ENCODE assay signal across 26 cellular contexts in genomic region chr1:156549390-156549789, GRCh38. TPM values are rescaled to one million over a fixed set of nuclear protein-coding genes. Genes with fewer than 3 reads are reported as not detected.
DNase-seq lines count a peak whose midpoint lies in the region; ATAC-seq and TF ChIP-seq lines count a peak whose summit lies in the region.
"Had no signal": no experiment of that assay in that cellular context is flagged by ENCODE, and none has a peak within 500 bp of the region (broad histone marks: within the 10 kb centered on the region; RNA-seq: fewer than 3 reads in every experiment).

No MANE protein-coding gene starts in this region.

- H3K36me3 ChIP-seq in BLaER1 = peaks cover 83% of the 10 kb centered on the region
- H3K36me3 ChIP-seq in endodermal cell (ENCODE audit: control insufficient read depth, insufficient read depth, low read length) = peaks cover 66% of the 10 kb centered on the region
- peaks cover 28 to 50% of the 10 kb centered on the region in 2 experiments for H3K36me3 ChIP-seq in trophoblast cell (ENCODE audit: control insufficient read depth in 1 of 2, insufficient read depth in 2 of 2, low read length in 2 of 2)
- no peaks in the 10 kb centered on the region for H3K36me3 ChIP-seq in naive thymus-derived CD4-positive, alpha-beta T cell (ENCODE audit: control insufficient read depth in 2 of 3, insufficient read depth in 3 of 3, low read length in 3 of 3)

- no peak overlapping the region for H3K4me3 ChIP-seq in BLaER1
- H3K4me3 ChIP-seq in NB4 (ENCODE audit: low read depth, low read length) = no peak overlapping the region
- H3K4me3 ChIP-seq in endodermal cell (ENCODE audit: low read length) = no peak overlapping the region
- no peak overlapping the region for H3K4me3 ChIP-seq in trophoblast cell (ENCODE audit: low read depth, low read length)
- no peak overlapping the region for H3K4me3 ChIP-seq in naive thymus-derived CD4-positive, alpha-beta T cell (ENCODE audit: low read length)
- H3K4me3 ChIP-seq: A549, MG63, PC-9 had no signal

- H3K9ac ChIP-seq in BLaER1 (0 out of 2 replicates have a peak overlapping the region, but pooled peaks have one; percentile 8), endodermal cell (ENCODE audit: extremely low read depth, low read length, poor library complexity, severe bottlenecking) (no peak overlapping the region), trophoblast cell (ENCODE audit: low read length) (no peak overlapping the region)
- H3K9ac ChIP-seq: SK-N-SH had no signal

- H4K8ac ChIP-seq in trophoblast cell (ENCODE audit: low read depth, low read length) = no peak overlapping the region

- no peak overlapping the region for H3K14ac ChIP-seq in trophoblast cell (ENCODE audit: low read length)

- H3K9me3 ChIP-seq in BLaER1 = no peaks in the 10 kb centered on the region
- no peaks in the 10 kb centered on the region for H3K9me3 ChIP-seq in endodermal cell (ENCODE audit: control insufficient read depth, low read length)
- no peaks in the 10 kb centered on the region for H3K9me3 ChIP-seq in trophoblast cell (ENCODE audit: insufficient read depth, low read depth, low read length)
- no peaks in the 10 kb centered on the region for H3K9me3 ChIP-seq in naive thymus-derived CD4-positive, alpha-beta T cell (ENCODE audit: control insufficient read depth in 2 of 3, low read length in 3 of 3)
- H3K9me3 ChIP-seq: A549, MG63, SK-N-SH had no signal

- H4K12ac ChIP-seq in trophoblast cell (ENCODE audit: low read depth, low read length) = no peak overlapping the region

- WGBS in endodermal cell (ENCODE audit: insufficient coverage in 1 of 2, insufficient read length in 1 of 2), 2 experiments = 86 to 91% methylated on average over 2 of the region's 2 CpGs
- no CpG with 5 or more reads among the region's 2 CpGs for WGBS in trophoblast cell (ENCODE audit: extremely low coverage, insufficient coverage, insufficient read length)

- H4K91ac ChIP-seq in trophoblast cell (ENCODE audit: low read depth, low read length) = no peak overlapping the region

- no peaks in the 10 kb centered on the region for H4K20me1 ChIP-seq in BLaER1

- H3K23ac ChIP-seq in trophoblast cell (ENCODE audit: low read length) = no peak overlapping the region

- H3K27me3 ChIP-seq in BLaER1 = no peaks in the 10 kb centered on the region
- no peaks in the 10 kb centered on the region for H3K27me3 ChIP-seq in endodermal cell (ENCODE audit: control insufficient read depth, insufficient read depth, low read length, poor library complexity, severe bottlenecking)
- H3K27me3 ChIP-seq in trophoblast cell (ENCODE audit: insufficient read depth, low read length) = no peaks in the 10 kb centered on the region
- no peaks in the 10 kb centered on the region for H3K27me3 ChIP-seq in naive thymus-derived CD4-positive, alpha-beta T cell (ENCODE audit: control insufficient read depth in 2 of 2, insufficient read depth in 2 of 2, low read length in 2 of 2)
- H3K27me3 ChIP-seq: MG63 had no signal

- no peak overlapping the region for H2BK120ac ChIP-seq in trophoblast cell (ENCODE audit: insufficient read depth, low read length, poor library complexity)

- TF ChIP-seq CTCF in NB4 (IDR thresholded peaks at IDR 0.05; ENCODE audit: low read depth, low read length) = no peak
- TF ChIP-seq CTCF in endodermal cell (conservative IDR thresholded peaks at IDR 0.05) = peak; percentile 45

- no peak overlapping the region for H3K4ac ChIP-seq in trophoblast cell (ENCODE audit: low read depth, low read length)

- peaks cover 32% of the 10 kb centered on the region for H3K36me3 Mint-ChIP-seq in endodermal cell (ENCODE audit: low read depth)
- H3K36me3 Mint-ChIP-seq in naive thymus-derived CD4-positive, alpha-beta T cell = peaks cover 0 to 7% (median 0%) of the 10 kb centered on the region in 5 donors

- no peak overlapping the region for H3K27ac Mint-ChIP-seq in endodermal cell
- no peak overlapping the region for H3K27ac Mint-ChIP-seq in naive thymus-derived CD4-positive, alpha-beta T cell
- H3K27ac Mint-ChIP-seq: B cell; CD4-positive, alpha-beta T cell had no signal

- no peak overlapping the region for H2BK12ac ChIP-seq in trophoblast cell (ENCODE audit: low read length)

- H3K79me1 ChIP-seq in trophoblast cell (ENCODE audit: low read length) = no peaks in the 10 kb centered on the region

- intact Hi-C loops in naive thymus-derived CD4-positive, alpha-beta T cell (cut with micrococcal nuclease) = loop anchor here in 1 of 2 donors (2.0 kb wide), 1 partner anchor 69 kb away; no protein-coding TSS in a partner anchor

- no peak overlapping the region for H3K18ac ChIP-seq in trophoblast cell (ENCODE audit: low read length)

- no peak overlapping the region for H2AK5ac ChIP-seq in trophoblast cell (ENCODE audit: low read length)

- TF ChIP-seq POLR2A in NB4 (IDR thresholded peaks at IDR 0.05; ENCODE audit: extremely low read depth, insufficient read length) = no peak

- H3K4me1 Mint-ChIP-seq in endodermal cell = no peaks in the 10 kb centered on the region
- peaks cover 0 to 5% (median 4%) of the 10 kb centered on the region in 7 donors for H3K4me1 Mint-ChIP-seq in naive thymus-derived CD4-positive, alpha-beta T cell

- CTCF ChIA-PET in naive thymus-derived CD4-positive, alpha-beta T cell (lab: Charles Lee) = interaction anchor here (0.6 kb wide), 1 partner anchor 171 kb away, joined by 3 read pairs; no protein-coding TSS in a partner anchor

- no peaks in the 10 kb centered on the region for H3K27me3 Mint-ChIP-seq in endodermal cell (ENCODE audit: insufficient read depth)
- H3K27me3 Mint-ChIP-seq in naive thymus-derived CD4-positive, alpha-beta T cell = no peaks in the 10 kb centered on the region
- H3K27me3 Mint-ChIP-seq: B cell; CD4-positive, alpha-beta T cell had no signal

- H3K4me2 ChIP-seq in BLaER1 = no peak overlapping the region
- no peak overlapping the region for H3K4me2 ChIP-seq in trophoblast cell (ENCODE audit: low read length)
- H3K4me2 ChIP-seq: A549, PC-9, SK-N-SH had no signal

- no peaks in the 10 kb centered on the region for H3K9me3 Mint-ChIP-seq in endodermal cell
- H3K9me3 Mint-ChIP-seq in naive thymus-derived CD4-positive, alpha-beta T cell = no peaks in the 10 kb centered on the region
- H3K9me3 Mint-ChIP-seq: CD4-positive, alpha-beta T cell had no signal

- POLR2A ChIA-PET in naive thymus-derived CD4-positive, alpha-beta T cell (lab: Charles Lee) = interaction anchor here (0.8 kb wide), 1 partner anchor 12 kb away, joined by 3 read pairs; no protein-coding TSS in a partner anchor

- H3K4me3 Mint-ChIP-seq in endodermal cell = no peak overlapping the region
- H3K4me3 Mint-ChIP-seq in naive thymus-derived CD4-positive, alpha-beta T cell = no peak overlapping the region
- H3K4me3 Mint-ChIP-seq: B cell; CD4-positive, alpha-beta T cell had no signal

- H3K27ac ChIP-seq in BLaER1 (peak overlapping the region; percentile 83), endodermal cell (ENCODE audit: low read depth, low read length) (no peak overlapping the region), trophoblast cell (ENCODE audit: low read depth, low read length) (no peak overlapping the region)
- no peak overlapping the region for H3K27ac ChIP-seq in naive thymus-derived CD4-positive, alpha-beta T cell (ENCODE audit: low read depth, low read length)
- H3K27ac ChIP-seq: A549, PC-9 had no signal

- H3K4me1 ChIP-seq in BLaER1 (peaks cover 51% of the 10 kb centered on the region), endodermal cell (ENCODE audit: control insufficient read depth, insufficient read depth, low read length) (no peaks in the 10 kb centered on the region), trophoblast cell (ENCODE audit: control insufficient read depth in 1 of 2, insufficient read depth in 2 of 2, low read length in 2 of 2) (peaks cover 9 to 11% of the 10 kb centered on the region in 2 experiments)
- no peaks in the 10 kb centered on the region for H3K4me1 ChIP-seq in naive thymus-derived CD4-positive, alpha-beta T cell (ENCODE audit: control insufficient read depth in 2 of 2, insufficient read depth in 2 of 2, low read length in 2 of 2)

- no peaks in the 10 kb centered on the region for H3K79me2 ChIP-seq in trophoblast cell (ENCODE audit: control insufficient read depth, insufficient read depth, low read length, poor library complexity)

- DNase-seq in NB4 (ENCODE audit: low read depth) = peak; percentile 20
- DNase-seq in endodermal cell = peak; percentile 60
- peak; percentile 70 to 83 for DNase-seq in trophoblast cell
- DNase-seq in naive thymus-derived CD4-positive, alpha-beta T cell = no peak
- DNase-seq in activated CD8-positive, alpha-beta memory T cell treated with anti-CD3 and anti-CD28 coated beads for 24 hours = no peak
- DNase-seq: CD4-positive, alpha-beta T cell; COR-L47; DND-41; Karpas-422; MG63; NCI-H1048; NCI-H1417 treated with DMSO at 0.1 percent for 48 hours; NCI-H187; NCI-H2107; NCI-H2227 treated with DMSO at 0.1 percent for 48 hours; NCI-H510A; PC-9; RPMI8226; SHP77 treated with DMSO at 0.1 percent for 48 hours; SK-N-SH had no signal

- ATAC-seq in naive thymus-derived CD4-positive, alpha-beta T cell = no peak
- ATAC-seq in HG02623 (IDR thresholded peaks at IDR 0.05; ENCODE audit: unreplicated experiment) = no peak
- no peak for ATAC-seq in GM19467 (IDR thresholded peaks at IDR 0.05; ENCODE audit: unreplicated experiment)

- H2AFZ ChIP-seq in trophoblast cell (ENCODE audit: insufficient read depth, low read length, poor library complexity) = no peak overlapping the region
- H2AFZ ChIP-seq: PC-9 had no signal

- H2BK5ac ChIP-seq in trophoblast cell (ENCODE audit: low read depth, low read length, poor library complexity) = no peak overlapping the region

RNA-seq across cellular contexts. Expression of gene IQGAP3, which starts 23.0 kb away (rescaled TPM):
- 10 to 100 TPM; 28.6 to 36.9 TPM for total RNA-seq in endodermal cell
- polyA plus RNA-seq in endodermal cell (2013, experiment 1 of 2) = 28.9 TPM
- 28.9 TPM for polyA plus RNA-seq in endodermal cell (2013, experiment 2 of 2)
- polyA plus RNA-seq in trophoblast cell (2013) = 14.7 and 15.2 TPM in 2 replicates
- 10 to 100 TPM in 1 of 5 experiments, under 1 TPM in 1, not detected in 3; 0.24 to 14.4 TPM for total RNA-seq in naive thymus-derived CD4-positive, alpha-beta T cell
- polyA plus RNA-seq in naive thymus-derived CD4-positive, alpha-beta T cell = not detected
- total RNA-seq: CD4-positive, alpha-beta T cell had no signal

RNA-seq across cellular contexts. Expression of gene TTC24, which starts 30.1 kb away (rescaled TPM):
- total RNA-seq in endodermal cell = not detected
- polyA plus RNA-seq in endodermal cell (2013, experiment 1 of 2) = not detected
- polyA plus RNA-seq in endodermal cell (2013, experiment 2 of 2) = not detected
- polyA plus RNA-seq in trophoblast cell (2013) = not detected in 2 replicates
- total RNA-seq in naive thymus-derived CD4-positive, alpha-beta T cell = 10 to 100 TPM in 1 of 5 experiments, 1 to 10 TPM in 4; 2.8 to 10.2 (median 7.4) TPM
- polyA plus RNA-seq in naive thymus-derived CD4-positive, alpha-beta T cell = 1 to 10 TPM in 1 of 2 donors, under 1 TPM in 1; 0.97 to 1.5 TPM
- total RNA-seq: H4, PC-9 had no signal
- polyA plus RNA-seq: A549, SK-N-SH had no signal

RNA-seq across cellular contexts. Expression of gene NAXE, which starts 42.2 kb away (rescaled TPM):
- total RNA-seq in endodermal cell = 100 to 1,000 TPM in 1 of 2 donors, 10 to 100 TPM in 1; 96.0 to 129 TPM
- 72.2 TPM for polyA plus RNA-seq in endodermal cell (2013, experiment 1 of 2)
- polyA plus RNA-seq in endodermal cell (2013, experiment 2 of 2) = 60.4 TPM
- polyA plus RNA-seq in trophoblast cell (2013) = 46.9 and 47.2 TPM in 2 replicates
- total RNA-seq in naive thymus-derived CD4-positive, alpha-beta T cell = 10 to 100 TPM; 25.6 to 58.8 (median 40.7) TPM
- polyA plus RNA-seq in naive thymus-derived CD4-positive, alpha-beta T cell = 100 to 1,000 TPM in 1 of 2 donors, 10 to 100 TPM in 1; 98.0 to 113 TPM

RNA-seq across cellular contexts. Expression of gene MEF2D, which starts 48.8 kb away (rescaled TPM):
- 10 to 100 TPM; 10.5 to 12.8 TPM for total RNA-seq in endodermal cell
- 11.5 TPM for polyA plus RNA-seq in endodermal cell (2013, experiment 1 of 2)
- polyA plus RNA-seq in endodermal cell (2013, experiment 2 of 2) = 11.3 TPM
- polyA plus RNA-seq in trophoblast cell (2013) = 10.5 and 10.7 TPM in 2 replicates
- total RNA-seq in naive thymus-derived CD4-positive, alpha-beta T cell = 100 to 1,000 TPM in 2 of 5 experiments, 10 to 100 TPM in 3; 48.1 to 190 (median 67.7) TPM
- polyA plus RNA-seq in naive thymus-derived CD4-positive, alpha-beta T cell = 10 to 100 TPM in 1 of 2 donors, 1 to 10 TPM in 1; 4.5 to 10.0 TPM

RNA-seq across cellular contexts. Expression of gene GPATCH4, which starts 51.9 kb away (rescaled TPM):
- total RNA-seq in endodermal cell = 10 to 100 TPM; 23.0 to 34.4 TPM
- polyA plus RNA-seq in endodermal cell (2013, experiment 1 of 2) = 19.7 TPM
- polyA plus RNA-seq in endodermal cell (2013, experiment 2 of 2) = 17.4 TPM
- polyA plus RNA-seq in trophoblast cell (2013) = 16.5 and 16.8 TPM in 2 replicates
- total RNA-seq in naive thymus-derived CD4-positive, alpha-beta T cell = 10 to 100 TPM; 33.3 to 49.6 (median 39.1) TPM
- 10 to 100 TPM; 46.5 to 59.1 TPM for polyA plus RNA-seq in naive thymus-derived CD4-positive, alpha-beta T cell

Comparison
In these comparisons a context has a peak if more than half of its experiments do, and no peak if none do; other contexts are left out.
1. DNase-seq: peak in NB4 (single experiment), endodermal cell (single experiment) and trophoblast cell (2 of 2); none in naive thymus-derived CD4-positive, alpha-beta T cell (0 of 9) and activated CD8-positive, alpha-beta memory T cell treated with anti-CD3 and anti-CD28 coated beads for 24 hours (single experiment).